5 cellular contexts compared by ENCODE assay signal in genomic region chr1:16687132-16687800, GRCh38. TPM values are rescaled to one million over a fixed set of nuclear protein-coding genes. Genes with fewer than 3 reads are reported as not detected.
"Had no signal": no experiment of that assay in that cellular context is flagged by ENCODE, and none has a peak within 500 bp of the region (broad histone marks: within the 10 kb centered on the region; RNA-seq: fewer than 3 reads in every experiment).

No MANE protein-coding gene starts in this region.

RNA-seq across cellular contexts. Expression of gene RNU1-3, which starts 20.5 kb away (rescaled TPM):
- total RNA-seq: myocyte had no signal
- polyA plus RNA-seq: heart right ventricle; naive thymus-derived CD4-positive, alpha-beta T cell; neural cell; psoas muscle had no signal

RNA-seq across cellular contexts. Expression of gene RNU1-4, which starts 53.0 kb away (rescaled TPM):
- total RNA-seq: myocyte had no signal
- polyA plus RNA-seq: heart right ventricle; naive thymus-derived CD4-positive, alpha-beta T cell; neural cell; psoas muscle had no signal
